Comparison of ENCODE assay signal across 16 cellular contexts in the genomic region with DNA sequence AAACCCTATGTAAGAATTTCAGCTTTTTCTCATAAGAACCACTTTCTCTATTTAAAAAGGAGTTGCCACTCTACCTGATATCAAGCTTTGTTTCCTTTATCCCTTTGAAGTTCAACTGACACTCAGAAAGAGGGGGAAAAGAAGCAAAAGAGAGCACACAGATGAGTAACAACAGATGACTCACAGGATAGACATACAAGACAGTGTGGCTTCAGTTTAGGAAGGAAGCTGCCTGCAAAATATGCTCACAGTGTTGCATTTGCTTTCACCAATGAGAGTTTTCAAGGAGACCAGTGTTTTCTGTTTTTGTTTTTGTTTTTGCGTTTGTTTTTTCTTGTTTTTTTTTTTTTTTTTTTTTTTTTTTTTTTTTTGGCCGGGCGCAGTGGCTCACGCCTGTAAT.
DNase-seq lines count a peak whose midpoint lies in the region; ATAC-seq and TF ChIP-seq lines count a peak whose summit lies in the region.
"Had no signal": no experiment of that assay in that cellular context is flagged by ENCODE, and none has a peak within 500 bp of the region (broad histone marks: within the 10 kb centered on the region; RNA-seq: fewer than 3 reads in every experiment).

No MANE protein-coding gene starts in this region.

- no peak overlapping the region for H3K27ac Mint-ChIP-seq in natural killer cell
- H3K27ac Mint-ChIP-seq: activated CD4-positive, alpha-beta memory T cell treated with anti-CD3 and anti-CD28 coated beads for 36 hours; activated T-cell treated with anti-CD3 and anti-CD28 coated beads, Interleukin-2, amount 50 U/mL, for 72 hours; nephron had no signal

- H3K4me1 ChIP-seq in HEK293 (ENCODE audit: control insufficient read depth, insufficient read depth, low read length) = no peaks in the 10 kb centered on the region
- H3K4me1 ChIP-seq in foreskin keratinocyte = no peaks in the 10 kb centered on the region
- H3K4me1 ChIP-seq: gastroesophageal sphincter had no signal

- TF ChIP-seq CTCF in AG10803 (conservative IDR thresholded peaks at IDR 0.05; ENCODE audit: low read length) (no peak), HEK293 (tag by site-specific recombination; IDR thresholded peaks at IDR 0.05) (no peak), RWPE1 (conservative IDR thresholded peaks at IDR 0.05; ENCODE audit: low read depth) (no peak), foreskin keratinocyte (conservative IDR thresholded peaks at IDR 0.05) (no peak), natural killer cell (IDR thresholded peaks at IDR 0.05) (no peak)

- H3K36me3 ChIP-seq in HEK293 (ENCODE audit: control insufficient read depth in 2 of 2, insufficient read depth in 1 of 2, low read length in 2 of 2) = no peaks in the 10 kb centered on the region
- H3K36me3 ChIP-seq: gastroesophageal sphincter had no signal

- no peaks in the 10 kb centered on the region for H3K9me3 ChIP-seq in HEK293 (ENCODE audit: control insufficient read depth, insufficient read depth, low read depth, low read length)

- ATAC-seq in foreskin keratinocyte = peak; percentile 95
- ATAC-seq in natural killer cell = no peak
- ATAC-seq: gastroesophageal sphincter had no signal

- H3K4me3 ChIP-seq in AG10803 (ENCODE audit: low read length) (no peak overlapping the region), HEK293 (ENCODE audit: low read depth, low read length) (no peak overlapping the region)
- H3K4me3 ChIP-seq: gastroesophageal sphincter had no signal

- peaks cover 2% of the 10 kb centered on the region for H3K27me3 ChIP-seq in foreskin keratinocyte
- H3K27me3 ChIP-seq: gastroesophageal sphincter had no signal

- CTCF ChIA-PET in HEK293 (lab: Yijun Ruan, JAX) = no interaction called here
- CTCF ChIA-PET in RWPE1 (lab: Yijun Ruan, JAX) = no interaction called here
- CTCF ChIA-PET in HEK293T (lab: Yijun Ruan, JAX) = no interaction called here

- peaks cover 2 to 7% of the 10 kb centered on the region in 2 donors for H3K9me3 Mint-ChIP-seq in natural killer cell
- H3K9me3 Mint-ChIP-seq: nephron had no signal

- peak; percentile 0 for DNase-seq in AG10803 (ENCODE audit: low read depth)
- DNase-seq in RWPE1 (ENCODE audit: low spot score) = peak; percentile 10
- DNase-seq in foreskin keratinocyte = peak; percentile 10 to 40
- DNase-seq in NCI-H2227 (lab: John Stamatoyannopoulos, UW; ENCODE audit: unreplicated experiment) = no peak
- DNase-seq in natural killer cell = no peak
- no peak for DNase-seq in SIG-M5 treated with dmso at 0.1 percent for 504 hours (lab: John Stamatoyannopoulos, UW; ENCODE audit: unreplicated experiment)
- no peak for DNase-seq in HEK293T (ENCODE audit: extremely low spot score)
- DNase-seq: activated CD4-positive, alpha-beta memory T cell treated with anti-CD3 and anti-CD28 coated beads for 36 hours; activated T-cell treated with anti-CD3 and anti-CD28 coated beads, Interleukin-2, amount 50 U/mL, for 72 hours; Karpas-422; NCI-H187; NCI-H524; retina had no signal

- H3K27ac ChIP-seq in HEK293 (ENCODE audit: extremely low read depth, low read depth, low read length) (no peak overlapping the region), RWPE1 (no peak overlapping the region), foreskin keratinocyte (no peak overlapping the region)
- H3K27ac ChIP-seq: gastroesophageal sphincter had no signal

- POLR2A ChIA-PET in HEK293 (lab: Yijun Ruan, JAX) = no interaction called here
- POLR2A ChIA-PET in RWPE1 (lab: Yijun Ruan, JAX; ENCODE audit: low non-redundant PET) = no interaction called here
- POLR2A ChIA-PET in HEK293T (lab: Yijun Ruan, JAX) = no interaction called here

- no peaks in the 10 kb centered on the region for H3K27me3 Mint-ChIP-seq in natural killer cell (ENCODE audit: low read depth in 2 of 2)
- H3K27me3 Mint-ChIP-seq: activated CD4-positive, alpha-beta memory T cell treated with anti-CD3 and anti-CD28 coated beads for 36 hours had no signal

- H3K36me3 Mint-ChIP-seq in natural killer cell = no peaks in the 10 kb centered on the region
- H3K36me3 Mint-ChIP-seq: activated CD4-positive, alpha-beta memory T cell treated with anti-CD3 and anti-CD28 coated beads for 36 hours had no signal

- H3K4me3 Mint-ChIP-seq in natural killer cell = no peak overlapping the region
- H3K4me3 Mint-ChIP-seq: activated CD4-positive, alpha-beta memory T cell treated with anti-CD3 and anti-CD28 coated beads for 36 hours; activated T-cell treated with anti-CD3 and anti-CD28 coated beads, Interleukin-2, amount 50 U/mL, for 72 hours; nephron had no signal

- no peaks in the 10 kb centered on the region for H3K4me1 Mint-ChIP-seq in natural killer cell
- H3K4me1 Mint-ChIP-seq: nephron had no signal

- intact Hi-C loops in natural killer cell (cut with micrococcal nuclease) = no loop called here

TF ChIP-seq in HEK293, 187 proteins besides CTCF, POLR2A, EP300 and RAD21:
- TF ChIP-seq WT1 (tag by site-specific recombination; IDR thresholded peaks at IDR 0.05) (no peak), YY1 (tag by site-specific recombination; IDR thresholded peaks at IDR 0.05) (no peak), PRDM1 (tag by site-specific recombination; IDR thresholded peaks at IDR 0.05) (0 out of 2 replicates have a peak, but pooled peaks have one; percentile 15), ZNF169 (tag by site-specific recombination; IDR thresholded peaks at IDR 0.05) (no peak), ZNF202 (tag by site-specific recombination; IDR thresholded peaks at IDR 0.05; ENCODE audit: borderline replicate concordance) (no peak), ZFHX2 (tag by site-specific recombination; conservative IDR thresholded peaks at IDR 0.05) (no peak)
- TF ChIP-seq, protein P1, sequence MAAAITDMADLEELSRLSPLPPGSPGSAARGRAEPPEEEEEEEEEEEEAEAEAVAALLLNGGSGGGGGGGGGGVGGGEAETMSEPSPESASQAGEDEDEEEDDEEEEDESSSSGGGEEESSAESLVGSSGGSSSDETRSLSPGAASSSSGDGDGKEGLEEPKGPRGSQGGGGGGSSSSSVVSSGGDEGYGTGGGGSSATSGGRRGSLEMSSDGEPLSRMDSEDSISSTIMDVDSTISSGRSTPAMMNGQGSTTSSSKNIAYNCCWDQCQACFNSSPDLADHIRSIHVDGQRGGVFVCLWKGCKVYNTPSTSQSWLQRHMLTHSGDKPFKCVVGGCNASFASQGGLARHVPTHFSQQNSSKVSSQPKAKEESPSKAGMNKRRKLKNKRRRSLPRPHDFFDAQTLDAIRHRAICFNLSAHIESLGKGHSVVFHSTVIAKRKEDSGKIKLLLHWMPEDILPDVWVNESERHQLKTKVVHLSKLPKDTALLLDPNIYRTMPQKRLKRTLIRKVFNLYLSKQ (tag by site-specific recombination; IDR thresholded peaks at IDR 0.05; ENCODE audit: borderline replicate concordance) = no peak

TF ChIP-seq in HEK293T, 16 proteins besides CTCF, POLR2A, EP300 and RAD21:
- TF ChIP-seq L3MBTL2 (conservative IDR thresholded peaks at IDR 0.05) = no peak
- no peak for TF ChIP-seq HDGF (IDR thresholded peaks at IDR 0.05; ENCODE audit: borderline replicate concordance)
- TF ChIP-seq TARDBP (IDR thresholded peaks at IDR 0.05) = no peak
- TF ChIP-seq BHLHE40 (IDR thresholded peaks at IDR 0.05; ENCODE audit: borderline replicate concordance) = no peak
- TF ChIP-seq SP1 (IDR thresholded peaks at IDR 0.05) = no peak
- TF ChIP-seq ZNF384 (IDR thresholded peaks at IDR 0.05) = no peak
- TF ChIP-seq CTBP1 (IDR thresholded peaks at IDR 0.05; ENCODE audit: borderline replicate concordance) = no peak
- TF ChIP-seq FOXA1 (IDR thresholded peaks at IDR 0.05) = no peak

Comparison
In these comparisons a context has a peak if more than half of its experiments do, and no peak if none do; other contexts are left out.
1. DNase-seq: peak in AG10803 (single experiment), RWPE1 (single experiment) and foreskin keratinocyte (2 of 2); none in NCI-H2227 (single experiment), natural killer cell (single experiment), SIG-M5 treated with dmso at 0.1 percent for 504 hours (single experiment) and HEK293T (single experiment).